ENCODE assay signal across 8 cellular contexts in genomic region chr1:156123356-156124196, GRCh38. TPM values are rescaled to one million over a fixed set of nuclear protein-coding genes. Genes with fewer than 3 reads are reported as not detected.
DNase-seq lines count a peak whose midpoint lies in the region; ATAC-seq, FAIRE-seq and TF ChIP-seq lines count a peak whose summit lies in the region.

No MANE protein-coding gene starts in this region.

- H3K27me3 ChIP-seq in ACC112 (ENCODE audit: insufficient read depth, low read length) (no peaks in the 10 kb centered on the region), colonic mucosa (no peaks in the 10 kb centered on the region)

- DNase-seq in H54 (ENCODE audit: insufficient read length, low spot score), result peak; percentile 69
- DNase-seq in NCI-H446 treated with DMSO at 0.1 percent for 48 hours (lab: John Stamatoyannopoulos, UW), result peak; percentile 95
- peak; percentile 36 to 50 for DNase-seq in activated CD4-positive, alpha-beta T cell treated with anti-CD3 and anti-CD28 coated beads for 24 hours (ENCODE audit: low read depth in 2 of 2)
- DNase-seq in colonic mucosa, result peak; percentile 97
- peak; percentile 85 for DNase-seq in left kidney (ENCODE audit: low read depth, low spot score)
- DNase-seq in stimulated activated CD4-positive, alpha-beta T cell treated with anti-CD3 and anti-CD28 coated beads, Interleukin-2, amount 100 ng/mL, for 4 hours (ENCODE audit: low read depth), result peak; percentile 52

- H3K27ac ChIP-seq in ACC112 (ENCODE audit: low read depth, low read length) (peak overlapping the region; percentile 99), colonic mucosa (peak overlapping the region; percentile 94)

- FAIRE-seq in H54 (lab: Jason Lieb, UNC), result no peak

- H3K36me3 ChIP-seq in ACC112 (ENCODE audit: insufficient read depth, low read length), result peaks cover 2% of the 10 kb centered on the region; the same call in 1 of the 2 replicates
- no peaks in the 10 kb centered on the region for H3K36me3 ChIP-seq in colonic mucosa

- intact Hi-C loops in colonic mucosa (cut with DNase I), result no loop called here

- peak overlapping the region; percentile 71 for H3K4me3 ChIP-seq in ACC112 (ENCODE audit: low read depth, low read length)
- H3K4me3 ChIP-seq in colonic mucosa, result no peak overlapping the region

- H3K4me1 ChIP-seq in ACC112 (ENCODE audit: control insufficient read depth, insufficient read depth, low read length, unreplicated experiment), result peaks cover 83% of the 10 kb centered on the region
- peaks cover 79% of the 10 kb centered on the region for H3K4me1 ChIP-seq in colonic mucosa

- 0 out of 2 replicates have a peak, but pooled peaks have one; percentile 27 for TF ChIP-seq POLR2A in H54 (IDR thresholded peaks at IDR 0.05; ENCODE audit: low read depth, low read length)

- H3K9me3 ChIP-seq in colonic mucosa, result no peaks in the 10 kb centered on the region

- no peak for ATAC-seq in HG02610 (IDR thresholded peaks at IDR 0.05; ENCODE audit: unreplicated experiment)

- peaks cover 86% of the 10 kb centered on the region for H3K79me2 ChIP-seq in ACC112 (ENCODE audit: control insufficient read depth, insufficient read depth, low read length, unreplicated experiment)

- H2AFZ ChIP-seq in ACC112 (ENCODE audit: low read length, unreplicated experiment), result no peak overlapping the region

- no peak for TF ChIP-seq CTCF in colonic mucosa (IDR thresholded peaks at IDR 0.05)

- peak overlapping the region; percentile 73 to 78 for H3K9ac ChIP-seq in colonic mucosa (ENCODE audit: low read depth in 2 of 2, low read length in 2 of 2)

RNA-seq across cellular contexts. Expression of gene LMNA, which starts 9.1 kb away (rescaled TPM):
- total RNA-seq in colonic mucosa, result 100 to 1,000 TPM; 414 to 610 TPM

RNA-seq across cellular contexts. Expression of gene SEMA4A, which starts 29.8 kb away (rescaled TPM):
- total RNA-seq in colonic mucosa, result 1 to 10 TPM; 4.5 to 5.6 TPM

RNA-seq across cellular contexts. Expression of gene MEX3A, which starts 41.3 kb away (rescaled TPM):
- total RNA-seq in colonic mucosa, result 1 to 10 TPM; 1.6 to 3.7 TPM

Comparison
In these comparisons a context has a peak if more than half of its experiments do, and no peak if none do; other contexts are left out.
1. DNase-seq: peak in every context shown above with its lines; median percentile 97 in colonic mucosa; 95 in NCI-H446 treated with DMSO at 0.1 percent for 48 hours; 85 in left kidney; 69 in H54; 52 in stimulated activated CD4-positive, alpha-beta T cell treated with anti-CD3 and anti-CD28 coated beads, Interleukin-2, amount 100 ng/mL, for 4 hours; 43 in activated CD4-positive, alpha-beta T cell treated with anti-CD3 and anti-CD28 coated beads for 24 hours.